Comparison of ENCODE assay signal across 19 cellular contexts in genomic region chr17:79078476-79079190, GRCh38. TPM values are rescaled to one million over a fixed set of nuclear protein-coding genes. Genes with fewer than 3 reads are reported as not detected.
DNase-seq lines count a peak whose midpoint lies in the region; ATAC-seq and TF ChIP-seq lines count a peak whose summit lies in the region.
"Had no signal": no experiment of that assay in that cellular context is flagged by ENCODE, and none has a peak within 500 bp of the region (broad histone marks: within the 10 kb centered on the region; RNA-seq: fewer than 3 reads in every experiment).

No MANE protein-coding gene starts in this region.

- H3K4me1 Mint-ChIP-seq in T-helper 17 cell (peaks cover 12% of the 10 kb centered on the region), T-cell (peaks cover 19 to 21% (median 20%) of the 10 kb centered on the region in 3 donors)
- H3K4me1 Mint-ChIP-seq in stimulated activated naive CD8-positive, alpha-beta T cell treated with anti-CD3 and anti-CD28 coated beads, Interleukin-15, amount 100 ng/mL, for 72 hours: peaks cover 27% of the 10 kb centered on the region

- no peak for TF ChIP-seq POLR2A in spleen (IDR thresholded peaks at IDR 0.05)

- H3K9me3 ChIP-seq in T-helper 17 cell (ENCODE audit: control insufficient read depth, low read length, poor library complexity, severe bottlenecking) (no peaks in the 10 kb centered on the region), lower lobe of right lung (no peaks in the 10 kb centered on the region), spleen (no peaks in the 10 kb centered on the region)
- H3K9me3 ChIP-seq: BE2C had no signal

- H3K36me3 ChIP-seq in lower lobe of right lung: peaks cover 65% of the 10 kb centered on the region
- peaks cover 0 to 66% (median 60%) of the 10 kb centered on the region in 6 donors for H3K36me3 ChIP-seq in spleen

- POLR2A ChIA-PET in T-cell (lab: Charles Lee): no interaction called here

- H3K9me3 Mint-ChIP-seq in stimulated activated naive CD8-positive, alpha-beta T cell treated with anti-CD3 and anti-CD28 coated beads, Interleukin-15, amount 100 ng/mL, for 72 hours: no peaks in the 10 kb centered on the region
- no peaks in the 10 kb centered on the region for H3K9me3 Mint-ChIP-seq in T-cell
- H3K9me3 Mint-ChIP-seq: CD4-positive, CD25-positive, alpha-beta regulatory T cell; HFFc6 had no signal

- H3K27ac Mint-ChIP-seq in T-helper 17 cell (peak overlapping the region; percentile 39), T-cell (peak overlapping the region in 1 of 2 donors; percentile 6)
- peak overlapping the region in 1 of 2 donors; percentile 48 for H3K27ac Mint-ChIP-seq in stimulated activated naive CD8-positive, alpha-beta T cell treated with anti-CD3 and anti-CD28 coated beads, Interleukin-15, amount 100 ng/mL, for 72 hours
- H3K27ac Mint-ChIP-seq: CD4-positive, CD25-positive, alpha-beta regulatory T cell; HFFc6 had no signal

- DNase-seq in Right ventricle myocardium superior (peak; percentile 40), cardiac septum (ENCODE audit: low spot score) (no peak), T-helper 17 cell (no peak), lower lobe of right lung (peak; percentile 39), spleen (peak; percentile 49), medulla oblongata (ENCODE audit: extremely low spot score) (no peak), T-cell (no peak)
- DNase-seq in stimulated activated naive CD8-positive, alpha-beta T cell treated with anti-CD3 and anti-CD28 coated beads, Interleukin-15, amount 100 ng/mL, for 72 hours: no peak
- DNase-seq: BE2C; CD4-positive, CD25-positive, alpha-beta regulatory T cell; DMS79; HFFc6; MV-4-11; NCI-H1694 treated with DMSO at 0.1 percent for 48 hours; NCI-H2227 treated with DMSO at 0.1 percent for 48 hours; NCI-H510A treated with DMSO at 0.1 percent for 48 hours; NCI-H774; RPMI8226 had no signal

- peaks cover 22% of the 10 kb centered on the region for H3K4me1 ChIP-seq in lower lobe of right lung
- H3K4me1 ChIP-seq in spleen: peaks cover 11 to 60% (median 35%) of the 10 kb centered on the region in 6 donors

- H3K36me3 Mint-ChIP-seq in T-helper 17 cell (ENCODE audit: low read depth) (peaks cover 5% of the 10 kb centered on the region), T-cell (peaks cover 21% of the 10 kb centered on the region)

- CTCF ChIA-PET in T-cell (lab: Charles Lee): no interaction called here

- H3K27me3 ChIP-seq in lower lobe of right lung (ENCODE audit: low read depth) (no peaks in the 10 kb centered on the region), spleen (replicated peaks in 1 of 7) (no peaks in the 10 kb centered on the region)
- H3K27me3 ChIP-seq: BE2C had no signal

- ATAC-seq in Right ventricle myocardium superior (ENCODE audit: poor library complexity) (no peak), T-helper 17 cell (no peak), lower lobe of right lung (no peak), T-cell (replicated peaks in 1 of 4) (no peak)
- no peak for ATAC-seq in stimulated activated naive CD8-positive, alpha-beta T cell treated with anti-CD3 and anti-CD28 coated beads, Interleukin-15, amount 100 ng/mL, for 72 hours

- H3K4me3 Mint-ChIP-seq in T-helper 17 cell (no peak overlapping the region), T-cell (no peak overlapping the region)
- H3K4me3 Mint-ChIP-seq in stimulated activated naive CD8-positive, alpha-beta T cell treated with anti-CD3 and anti-CD28 coated beads, Interleukin-15, amount 100 ng/mL, for 72 hours: no peak overlapping the region
- H3K4me3 Mint-ChIP-seq: CD4-positive, CD25-positive, alpha-beta regulatory T cell; HFFc6 had no signal

- 90 to 95% (median 91%) methylated on average over 21 of the region's 21 CpGs for WGBS in spleen, 5 donors

- intact Hi-C loops in Right ventricle myocardium superior (cut with DNase I): loop anchor here (5.0 kb wide), 1 partner anchor 56 kb away; the partner anchor contains the start of gene C1QTNF1
- intact Hi-C loops in cardiac septum (cut with DNase I): no loop called here
- intact Hi-C loops in lower lobe of right lung (cut with DNase I): no loop called here
- intact Hi-C loops in spleen (cut with DNase I; ENCODE audit: low total_unique reads): no loop called here

- TF ChIP-seq CTCF in lower lobe of right lung (IDR thresholded peaks at IDR 0.05) (no peak), spleen (IDR thresholded peaks at IDR 0.05 in 8 of 11, conservative IDR thresholded peaks at IDR 0.05 in 3 of 11) (no peak)

- H3K27ac ChIP-seq in lower lobe of right lung (no peak overlapping the region), spleen (no peak overlapping the region)
- H3K27ac ChIP-seq: KMS-11 had no signal

- no peaks in the 10 kb centered on the region for H3K27me3 Mint-ChIP-seq in T-helper 17 cell
- H3K27me3 Mint-ChIP-seq in stimulated activated naive CD8-positive, alpha-beta T cell treated with anti-CD3 and anti-CD28 coated beads, Interleukin-15, amount 100 ng/mL, for 72 hours: no peaks in the 10 kb centered on the region
- H3K27me3 Mint-ChIP-seq in T-cell: no peaks in the 10 kb centered on the region
- H3K27me3 Mint-ChIP-seq: CD4-positive, CD25-positive, alpha-beta regulatory T cell had no signal

- H3K4me3 ChIP-seq in lower lobe of right lung (no peak overlapping the region), spleen (no peak overlapping the region)

RNA-seq across cellular contexts. Expression of gene ENGASE, which starts 4.0 kb away (rescaled TPM):
- total RNA-seq in Right ventricle myocardium superior (29.1 TPM), cardiac septum (39.4 TPM), T-helper 17 cell (10 to 100 TPM; 56.2 to 60.1 TPM), lower lobe of right lung (56.4 TPM), spleen (100 to 1,000 TPM in 3 of 7 donors, 10 to 100 TPM in 4; 54.7 to 148 (median 99.4) TPM), T-cell (100 to 1,000 TPM in 4 of 5 donors, 10 to 100 TPM in 1; 99.6 to 153 (median 141) TPM)
- polyA plus RNA-seq in spleen: 100 to 1,000 TPM in 1 of 3 donors, 10 to 100 TPM in 2; 25.0 to 101 (median 43.6) TPM

RNA-seq across cellular contexts. Expression of gene C1QTNF1, which starts 54.7 kb away (rescaled TPM):
- total RNA-seq in Right ventricle myocardium superior: 143 TPM
- 92.9 TPM for total RNA-seq in cardiac septum
- total RNA-seq in T-helper 17 cell: under 1 TPM in 1 of 2 donors, not detected in 1; 0.13 TPM
- total RNA-seq in lower lobe of right lung: 24.9 TPM
- total RNA-seq in spleen: 100 to 1,000 TPM in 1 of 7 donors, 10 to 100 TPM in 6; 26.5 to 101 (median 69.9) TPM
- 10 to 100 TPM; 14.7 to 29.1 (median 25.3) TPM for polyA plus RNA-seq in spleen
- under 1 TPM in 4 of 5 donors, not detected in 1; 0.10 to 0.57 (median 0.26) TPM for total RNA-seq in T-cell
- total RNA-seq: CD4-positive, CD25-positive, alpha-beta regulatory T cell had no signal
- polyA plus RNA-seq: CD4-positive, CD25-positive, alpha-beta regulatory T cell had no signal

Comparison
In these comparisons a context has a peak if more than half of its experiments do, and no peak if none do; other contexts are left out.
1. DNase-seq: peak in Right ventricle myocardium superior (single experiment), lower lobe of right lung (single experiment) and spleen (single experiment); none in cardiac septum (single experiment), T-helper 17 cell (0 of 3), stimulated activated naive CD8-positive, alpha-beta T cell treated with anti-CD3 and anti-CD28 coated beads, Interleukin-15, amount 100 ng/mL, for 72 hours (0 of 2), medulla oblongata (single experiment) and T-cell (0 of 34).
2. RNA of gene C1QTNF1, which starts 54.7 kb away (total RNA-seq): 143 TPM in Right ventricle myocardium superior (single experiment), 92.9 TPM in cardiac septum (single experiment), 26.5 to 101 TPM in spleen and 24.9 TPM in lower lobe of right lung (single experiment); 0.10 to 0.57 TPM in T-cell and 0.13 TPM in T-helper 17 cell; every median in the first group is over 10 times any median in the second.